20 cellular contexts compared by ENCODE assay signal in genomic region chr14:24121210-24121609, GRCh38. TPM values are rescaled to one million over a fixed set of nuclear protein-coding genes. Genes with fewer than 3 reads are reported as not detected.
DNase-seq lines count a peak whose midpoint lies in the region; ATAC-seq lines count a peak whose summit lies in the region.
"Had no signal": no experiment of that assay in that cellular context is flagged by ENCODE, and none has a peak within 500 bp of the region (broad histone marks: within the 10 kb centered on the region; RNA-seq: fewer than 3 reads in every experiment).

No MANE protein-coding gene starts in this region.

- peaks cover 14% of the 10 kb centered on the region for H3K4me1 Mint-ChIP-seq in activated naive CD4-positive, alpha-beta T cell treated with anti-CD3 and anti-CD28 coated beads, Interleukin-2, amount 50 U/mL, for 24 hours
- peaks cover 20% of the 10 kb centered on the region for H3K4me1 Mint-ChIP-seq in activated naive CD4-positive, alpha-beta T cell treated with anti-CD3 and anti-CD28 coated beads, Interleukin-2, amount 10 ng/mL, durations not matched to agents 7 days and 5 days
- peaks cover 32% of the 10 kb centered on the region for H3K4me1 Mint-ChIP-seq in memory B cell
- H3K4me1 Mint-ChIP-seq in stimulated activated naive B cell treated with anti-CD40 and anti-IgM and Interleukin-4, amounts not matched to agents 10 μg/mL and 1 μg/mL and 100 μg/mL, for 72 hours: peaks cover 31 to 41% of the 10 kb centered on the region in 2 donors

- H3K27ac Mint-ChIP-seq in activated naive CD4-positive, alpha-beta T cell treated with anti-CD3 and anti-CD28 coated beads, Interleukin-2, amount 50 U/mL, for 24 hours: peak overlapping the region; percentile 35
- no peak overlapping the region for H3K27ac Mint-ChIP-seq in activated naive CD4-positive, alpha-beta T cell treated with anti-CD3 and anti-CD28 coated beads, Interleukin-2, amount 10 ng/mL, durations not matched to agents 7 days and 5 days
- peak overlapping the region; percentile 98 for H3K27ac Mint-ChIP-seq in memory B cell
- H3K27ac Mint-ChIP-seq in stimulated activated naive B cell treated with anti-CD40 and anti-IgM and Interleukin-4, amounts not matched to agents 10 μg/mL and 1 μg/mL and 100 μg/mL, for 72 hours: peak overlapping the region; percentile 2
- H3K27ac Mint-ChIP-seq: CD4-positive, CD25-positive, alpha-beta regulatory T cell; CD8-positive, alpha-beta T cell had no signal

- H3K27me3 ChIP-seq in H7 (ENCODE audit: control insufficient read depth, insufficient read depth, low read length): no peaks in the 10 kb centered on the region
- H3K27me3 ChIP-seq: BLaER1 had no signal

- CTCF ChIA-PET in activated naive CD4-positive, alpha-beta T cell treated with anti-CD3 and anti-CD28 coated beads, Interleukin-2, amount 10 ng/mL, durations not matched to agents 7 days and 5 days (lab: Charles Lee): no interaction called here

- ATAC-seq in memory B cell (ENCODE audit: low read depth): no peak
- no peak for ATAC-seq in stimulated activated naive B cell treated with anti-CD40 and anti-IgM and Interleukin-4, amounts not matched to agents 10 μg/mL and 1 μg/mL and 100 μg/mL, for 72 hours (replicated peaks)
- no peak for ATAC-seq in activated CD4-positive, CD25-positive, alpha-beta regulatory T cell treated with anti-CD3 and anti-CD28 coated beads, Interleukin-2, amount 50 U/mL, for 24 hours
- ATAC-seq: CD8-positive, alpha-beta T cell; GM12878 had no signal

- no peaks in the 10 kb centered on the region for H3K9me3 Mint-ChIP-seq in activated naive CD4-positive, alpha-beta T cell treated with anti-CD3 and anti-CD28 coated beads, Interleukin-2, amount 50 U/mL, for 24 hours
- no peaks in the 10 kb centered on the region for H3K9me3 Mint-ChIP-seq in activated naive CD4-positive, alpha-beta T cell treated with anti-CD3 and anti-CD28 coated beads, Interleukin-2, amount 10 ng/mL, durations not matched to agents 7 days and 5 days
- H3K9me3 Mint-ChIP-seq in memory B cell: no peaks in the 10 kb centered on the region
- H3K9me3 Mint-ChIP-seq in stimulated activated naive B cell treated with anti-CD40 and anti-IgM and Interleukin-4, amounts not matched to agents 10 μg/mL and 1 μg/mL and 100 μg/mL, for 72 hours: no peaks in the 10 kb centered on the region
- H3K9me3 Mint-ChIP-seq: CD4-positive, CD25-positive, alpha-beta regulatory T cell; CD8-positive, alpha-beta T cell had no signal

- H3K36me3 ChIP-seq in H7 (replicated peaks; ENCODE audit: control insufficient read depth, insufficient read depth, low read length): peaks cover 33% of the 10 kb centered on the region

- H3K4me3 ChIP-seq in H7 (ENCODE audit: insufficient read depth, low read depth, low read length): no peak overlapping the region
- H3K4me3 ChIP-seq: BLaER1, GM12878 had no signal

- no peak for DNase-seq in activated naive CD4-positive, alpha-beta T cell treated with anti-CD3 and anti-CD28 coated beads, Interleukin-2, amount 10 ng/mL, durations not matched to agents 7 days and 5 days
- DNase-seq in H7: peak; percentile 8
- no peak for DNase-seq in memory B cell (ENCODE audit: low spot score in 2 of 2)
- no peak for DNase-seq in stimulated activated naive B cell treated with anti-CD40 and anti-IgM and Interleukin-4, amounts not matched to agents 10 μg/mL and 1 μg/mL and 100 μg/mL, for 72 hours
- no peak for DNase-seq in occipital lobe (lab: John Stamatoyannopoulos, UW)
- no peak for DNase-seq in NCI-H69 (lab: John Stamatoyannopoulos, UW)
- DNase-seq: Caco-2; CD4-positive, CD25-positive, alpha-beta regulatory T cell; CD8-positive, alpha-beta T cell; DMS153; DMS79; EL; GDM1; GOT3; HCEC 1CT had no signal

- H3K36me3 Mint-ChIP-seq in activated naive CD4-positive, alpha-beta T cell treated with anti-CD3 and anti-CD28 coated beads, Interleukin-2, amount 50 U/mL, for 24 hours: peaks cover 8% of the 10 kb centered on the region
- H3K36me3 Mint-ChIP-seq in activated naive CD4-positive, alpha-beta T cell treated with anti-CD3 and anti-CD28 coated beads, Interleukin-2, amount 10 ng/mL, durations not matched to agents 7 days and 5 days: peaks cover 71% of the 10 kb centered on the region
- H3K36me3 Mint-ChIP-seq in memory B cell: peaks cover 25% of the 10 kb centered on the region
- peaks cover 44 to 69% of the 10 kb centered on the region in 2 donors for H3K36me3 Mint-ChIP-seq in stimulated activated naive B cell treated with anti-CD40 and anti-IgM and Interleukin-4, amounts not matched to agents 10 μg/mL and 1 μg/mL and 100 μg/mL, for 72 hours

- no peaks in the 10 kb centered on the region for H3K27me3 Mint-ChIP-seq in activated naive CD4-positive, alpha-beta T cell treated with anti-CD3 and anti-CD28 coated beads, Interleukin-2, amount 50 U/mL, for 24 hours
- no peaks in the 10 kb centered on the region for H3K27me3 Mint-ChIP-seq in activated naive CD4-positive, alpha-beta T cell treated with anti-CD3 and anti-CD28 coated beads, Interleukin-2, amount 10 ng/mL, durations not matched to agents 7 days and 5 days
- H3K27me3 Mint-ChIP-seq in memory B cell: no peaks in the 10 kb centered on the region
- H3K27me3 Mint-ChIP-seq in stimulated activated naive B cell treated with anti-CD40 and anti-IgM and Interleukin-4, amounts not matched to agents 10 μg/mL and 1 μg/mL and 100 μg/mL, for 72 hours: no peaks in the 10 kb centered on the region
- H3K27me3 Mint-ChIP-seq: B cell; CD4-positive, CD25-positive, alpha-beta regulatory T cell had no signal

- no peak overlapping the region for H3K4me3 Mint-ChIP-seq in activated naive CD4-positive, alpha-beta T cell treated with anti-CD3 and anti-CD28 coated beads, Interleukin-2, amount 50 U/mL, for 24 hours
- no peak overlapping the region for H3K4me3 Mint-ChIP-seq in activated naive CD4-positive, alpha-beta T cell treated with anti-CD3 and anti-CD28 coated beads, Interleukin-2, amount 10 ng/mL, durations not matched to agents 7 days and 5 days
- H3K4me3 Mint-ChIP-seq in memory B cell: no peak overlapping the region
- H3K4me3 Mint-ChIP-seq in stimulated activated naive B cell treated with anti-CD40 and anti-IgM and Interleukin-4, amounts not matched to agents 10 μg/mL and 1 μg/mL and 100 μg/mL, for 72 hours: no peak overlapping the region
- H3K4me3 Mint-ChIP-seq: B cell; CD8-positive, alpha-beta T cell had no signal

RNA-seq across cellular contexts. Expression of gene NRL, which starts 6.5 kb away (rescaled TPM):
- total RNA-seq in H7 (2014; rRNA removed; shearing (Covaris generic)): 0.87 and 2.1 TPM in 2 replicates
- total RNA-seq in occipital lobe: 0.94 TPM

RNA-seq across cellular contexts. Expression of gene DCAF11, which starts 6.6 kb away (rescaled TPM):
- 70.4 and 90.1 TPM in 2 replicates for total RNA-seq in H7 (2014; rRNA removed; shearing (Covaris generic))
- 60.0 TPM for total RNA-seq in occipital lobe

RNA-seq across cellular contexts. Expression of gene FITM1, which starts 9.2 kb away (rescaled TPM):
- total RNA-seq in H7 (2014; rRNA removed; shearing (Covaris generic)): not detected in 2 replicates
- not detected for total RNA-seq in occipital lobe

RNA-seq across cellular contexts. Expression of gene PSME1, which starts 14.8 kb away (rescaled TPM):
- 46.9 and 49.3 TPM in 2 replicates for total RNA-seq in H7 (2014; rRNA removed; shearing (Covaris generic))
- total RNA-seq in occipital lobe: 24.5 TPM

RNA-seq across cellular contexts. Expression of gene EMC9, which starts 20.2 kb away (rescaled TPM):
- total RNA-seq in H7 (2014; rRNA removed; shearing (Covaris generic)): 25.7 and 35.9 TPM in 2 replicates
- total RNA-seq in occipital lobe: 9.5 TPM
